In genomic region chr11:108221401-108221800, GRCh38 we compare ENCODE assay signal across 8 cellular contexts. TPM values are rescaled to one million over a fixed set of nuclear protein-coding genes. Genes with fewer than 3 reads are reported as not detected.
DNase-seq lines count a peak whose midpoint lies in the region; ATAC-seq and TF ChIP-seq lines count a peak whose summit lies in the region.

No MANE protein-coding gene starts in this region.

- H3K27ac ChIP-seq in Panc1 (ENCODE audit: low read length) (peak overlapping the region; percentile 92), RWPE1 (no peak overlapping the region)

- intact Hi-C loops in Panc1 (cut with micrococcal nuclease; ENCODE audit: unreplicated experiment), result no loop called here

- in situ Hi-C loops in Panc1 (cut with HindIII; ENCODE audit: low pct_unique_long_range_greater_than_20kb, low sequenced_read_pairs), result no loop called here

- POLR2A ChIA-PET in Panc1 (lab: Charles Lee) (interaction anchor here (0.6 kb wide), 1 partner anchor 38 kb away, joined by 4 read pairs; no protein-coding TSS in a partner anchor), RWPE1 (lab: Yijun Ruan, JAX; ENCODE audit: low non-redundant PET) (interaction anchor here (0.7 kb wide), 1 partner anchor 368 kb away, joined by 3 read pairs; no protein-coding TSS in a partner anchor)

- ATAC-seq in Panc1 (no peak), GM19463 (IDR thresholded peaks at IDR 0.05; ENCODE audit: unreplicated experiment) (no peak)

- no peaks in the 10 kb centered on the region for H3K9me3 ChIP-seq in Panc1 (ENCODE audit: control insufficient read depth, insufficient read depth, low read depth, low read length)

- TF ChIP-seq CTCF in GM12875 (IDR thresholded peaks at IDR 0.05; ENCODE audit: borderline replicate concordance, insufficient read depth, low read depth, low read length) (no peak), Panc1 (IDR thresholded peaks at IDR 0.05) (no peak), RWPE1 (conservative IDR thresholded peaks at IDR 0.05; ENCODE audit: low read depth) (no peak)

- BruUV-seq in Panc1 (replicated peaks; lab: Mats Ljungman, UMichigan), result no TSS peak

- no peaks in the 10 kb centered on the region for H3K27me3 ChIP-seq in Panc1 (ENCODE audit: control insufficient read depth, insufficient read depth, low read length)

- peaks cover 37% of the 10 kb centered on the region for H3K4me1 ChIP-seq in Panc1 (ENCODE audit: control insufficient read depth, insufficient read depth, low read length)

- H3K36me3 ChIP-seq in Panc1 (ENCODE audit: control insufficient read depth, insufficient read depth, low read length), result peaks cover 3% of the 10 kb centered on the region; the same call in 1 of the 2 replicates

- H3K4me3 ChIP-seq in GM12875 (ENCODE audit: low read depth, low read length) (peak overlapping the region; percentile 80), Panc1 (ENCODE audit: low read depth in 2 of 2, low read length in 2 of 2) (peak overlapping the region; percentile 93 to 99), skeletal muscle cell (ENCODE audit: low read depth, low read length) (peak overlapping the region; percentile 86)

- CTCF ChIA-PET in Panc1 (lab: Charles Lee), result no interaction called here
- CTCF ChIA-PET in RWPE1 (lab: Yijun Ruan, JAX), result no interaction called here

- no peak for DNase-seq in Panc1 (ENCODE audit: low read depth, low spot score)
- DNase-seq in foreskin melanocyte, result peak; percentile 35
- DNase-seq in skeletal muscle cell (ENCODE audit: low read depth), result no peak
- no peak for DNase-seq in NCI-H226
- no peak for DNase-seq in NCI-H2107 treated with DMSO at 0.1 percent for 48 hours (lab: John Stamatoyannopoulos, UW; ENCODE audit: unreplicated experiment)
- DNase-seq in RWPE1 (ENCODE audit: low spot score), result no peak

RNA-seq across cellular contexts. Expression of gene NPAT, which starts 1.0 kb away (rescaled TPM):
- 16.6 TPM for total RNA-seq in Panc1 (2021; ENCODE audit: unreplicated experiment)
- polyA plus RNA-seq in Panc1 (2012; ENCODE audit: insufficient read length), result 5.0 TPM

RNA-seq across cellular contexts. Expression of gene ATM, which starts 1.5 kb away (rescaled TPM):
- 95.6 TPM for total RNA-seq in Panc1 (2021; ENCODE audit: unreplicated experiment)
- polyA plus RNA-seq in Panc1 (2012; ENCODE audit: insufficient read length), result 33.8 TPM
